Comparison of ENCODE assay signal across 26 cellular contexts in the genomic region with DNA sequence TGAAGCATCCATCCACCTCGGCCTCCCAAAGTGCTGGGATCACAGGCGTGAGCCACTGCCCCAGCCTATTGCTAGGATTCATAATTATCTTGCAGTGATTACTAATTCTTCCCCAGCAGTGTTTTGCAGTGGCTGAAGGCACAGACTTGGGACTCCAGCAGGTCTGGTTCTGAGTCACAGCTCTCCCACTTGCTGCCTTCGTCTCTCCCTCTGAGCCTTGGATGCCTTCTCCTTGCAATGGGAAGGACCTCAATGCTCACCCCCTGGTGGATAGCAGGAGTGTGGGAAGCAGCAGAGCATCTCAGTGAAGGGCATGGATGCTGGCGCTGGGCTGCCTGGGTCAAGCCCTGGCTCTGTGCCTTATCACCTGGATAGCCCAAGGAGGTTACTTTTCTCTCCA. TPM values are rescaled to one million over a fixed set of nuclear protein-coding genes. Genes with fewer than 3 reads are reported as not detected.
DNase-seq lines count a peak whose midpoint lies in the region; ATAC-seq and TF ChIP-seq lines count a peak whose summit lies in the region.
"Had no signal": no experiment of that assay in that cellular context is flagged by ENCODE, and none has a peak within 500 bp of the region (broad histone marks: within the 10 kb centered on the region; RNA-seq: fewer than 3 reads in every experiment).

No MANE protein-coding gene starts in this region.

- no peak overlapping the region for H3K27ac Mint-ChIP-seq in GM23338
- H3K27ac Mint-ChIP-seq: activated naive CD4-positive, alpha-beta T cell treated with anti-CD3 and anti-CD28 coated beads, Interleukin-2, amount 50 U/mL, for 24 hours; activated T-cell treated with anti-CD3 and anti-CD28 coated beads, Interleukin-2, amount 50 U/mL, for 72 hours; CD4-positive, alpha-beta memory T cell; stimulated activated naive B cell treated with anti-CD40 and anti-IgM and Interleukin-4, amounts not matched to agents 10 μg/mL and 1 μg/mL and 100 μg/mL, for 72 hours had no signal

- H3K27ac ChIP-seq in GM23338 (ENCODE audit: low read depth) = no peak overlapping the region
- H3K27ac ChIP-seq: ascending aorta, esophagus squamous epithelium, HL-60, neutrophil, testis had no signal

- no peaks in the 10 kb centered on the region; the same call in 1 of the 2 replicates for H4K20me1 ChIP-seq in GM23338 (replicated peaks; ENCODE audit: insufficient read depth)

- no peaks in the 10 kb centered on the region for H3K4me1 ChIP-seq in GM23338 (ENCODE audit: insufficient read depth)

- H3K4me1 Mint-ChIP-seq in GM23338 = no peaks in the 10 kb centered on the region
- H3K4me1 Mint-ChIP-seq: activated naive CD4-positive, alpha-beta T cell treated with anti-CD3 and anti-CD28 coated beads, Interleukin-2, amount 50 U/mL, for 24 hours had no signal

- TF ChIP-seq CTCF in GM23338 (conservative IDR thresholded peaks at IDR 0.05; ENCODE audit: low read depth in 2 of 2) (peak in 1 of 2 experiments; percentile 29; a peak in 1 of 4 replicates), choroid plexus epithelial cell (conservative IDR thresholded peaks at IDR 0.05; ENCODE audit: low read depth, low read length) (peak; percentile 11)

- no peaks in the 10 kb centered on the region for H3K79me2 ChIP-seq in GM23338 (replicated peaks; ENCODE audit: insufficient read depth)

- H3K36me3 Mint-ChIP-seq in GM23338 (ENCODE audit: low read depth) = no peaks in the 10 kb centered on the region
- H3K36me3 Mint-ChIP-seq: CD4-positive, alpha-beta memory T cell; stimulated activated naive B cell treated with anti-CD40 and anti-IgM and Interleukin-4, amounts not matched to agents 10 μg/mL and 1 μg/mL and 100 μg/mL, for 72 hours had no signal

- H3K4me2 ChIP-seq in GM23338 = no peak overlapping the region

- peaks cover 13% of the 10 kb centered on the region for H3K27me3 Mint-ChIP-seq in GM23338 (ENCODE audit: insufficient read depth, low read depth, poor library complexity)
- H3K27me3 Mint-ChIP-seq: activated naive CD4-positive, alpha-beta T cell treated with anti-CD3 and anti-CD28 coated beads, Interleukin-2, amount 50 U/mL, for 24 hours had no signal

- H2AFZ ChIP-seq in GM23338 = no peak overlapping the region

- no peak overlapping the region for H3K4me3 Mint-ChIP-seq in GM23338
- H3K4me3 Mint-ChIP-seq: activated naive CD4-positive, alpha-beta T cell treated with anti-CD3 and anti-CD28 coated beads, Interleukin-2, amount 50 U/mL, for 24 hours; activated T-cell treated with anti-CD3 and anti-CD28 coated beads, Interleukin-2, amount 50 U/mL, for 72 hours; CD4-positive, alpha-beta memory T cell; stimulated activated naive B cell treated with anti-CD40 and anti-IgM and Interleukin-4, amounts not matched to agents 10 μg/mL and 1 μg/mL and 100 μg/mL, for 72 hours had no signal

- no peaks in the 10 kb centered on the region for H3K36me3 ChIP-seq in GM23338 (ENCODE audit: insufficient read depth)
- H3K36me3 ChIP-seq: ascending aorta, esophagus squamous epithelium, neutrophil had no signal

- H3K9me2 ChIP-seq in GM23338 (ENCODE audit: insufficient read depth) = no peaks in the 10 kb centered on the region

- H3K4me3 ChIP-seq in GM23338 (no peak overlapping the region), choroid plexus epithelial cell (ENCODE audit: low read depth, low read length) (no peak overlapping the region)
- H3K4me3 ChIP-seq: ascending aorta, esophagus squamous epithelium, GM12878, testis had no signal

- DNase-seq in GM23338 (ENCODE audit: low spot score) (peak; percentile 42), LHCN-M2 (ENCODE audit: low read depth) (peak; percentile 8), choroid plexus epithelial cell (ENCODE audit: low read depth) (no peak), pons (ENCODE audit: low spot score) (peak; percentile 15), NOMO-1 treated with dmso at 0.1 percent for 144 hours (lab: John Stamatoyannopoulos, UW; ENCODE audit: unreplicated experiment) (no peak)
- no peak for DNase-seq in activated effector memory CD4-positive, alpha-beta T cell treated with Interleukin-2 at 50 U/mL for 16 hours
- DNase-seq in stimulated activated naive CD4-positive, alpha-beta T cell (lab: John Stamatoyannopoulos, UW) = no peak
- DNase-seq: activated CD4-positive, alpha-beta T cell treated with anti-CD3 and anti-CD28 coated beads for 1 hour; activated CD8-positive, alpha-beta memory T cell treated with anti-CD3 and anti-CD28 coated beads for 24 hours; activated T-cell treated with anti-CD3 and anti-CD28 coated beads, Interleukin-2, amount 50 U/mL, for 72 hours; CD4-positive, alpha-beta memory T cell; cerebellar nuclear complex; DMS153; esophagus squamous epithelium; MM.1S; NCI-H1417 treated with DMSO at 0.1 percent for 48 hours; NCI-H524; small intestine; stimulated activated naive B cell treated with anti-CD40 and anti-IgM and Interleukin-4, amounts not matched to agents 10 μg/mL and 1 μg/mL and 100 μg/mL, for 72 hours; testis had no signal

- H3K27me3 ChIP-seq in GM23338 (ENCODE audit: insufficient read depth) = no peaks in the 10 kb centered on the region
- H3K27me3 ChIP-seq: ascending aorta, testis had no signal

- no peaks in the 10 kb centered on the region for H3F3A ChIP-seq in GM23338 (replicated peaks; ENCODE audit: low read depth)

- ATAC-seq in GM23338 = peak; percentile 53
- ATAC-seq: activated T-cell treated with anti-CD3 and anti-CD28 coated beads, Interleukin-2, amount 50 U/mL, for 72 hours; GM12878; Right ventricle myocardium inferior; stimulated activated naive B cell treated with anti-CD40 and anti-IgM and Interleukin-4, amounts not matched to agents 10 μg/mL and 1 μg/mL and 100 μg/mL, for 72 hours had no signal

- H3K9me3 Mint-ChIP-seq in GM23338 = no peaks in the 10 kb centered on the region
- H3K9me3 Mint-ChIP-seq: activated naive CD4-positive, alpha-beta T cell treated with anti-CD3 and anti-CD28 coated beads, Interleukin-2, amount 50 U/mL, for 24 hours; activated T-cell treated with anti-CD3 and anti-CD28 coated beads, Interleukin-2, amount 50 U/mL, for 72 hours; stimulated activated naive B cell treated with anti-CD40 and anti-IgM and Interleukin-4, amounts not matched to agents 10 μg/mL and 1 μg/mL and 100 μg/mL, for 72 hours had no signal

TF ChIP-seq in GM23338, 12 proteins besides CTCF, POLR2A, EP300 and RAD21 (continues in another document):
- no peak for TF ChIP-seq POLR2AphosphoS5 (IDR thresholded peaks at IDR 0.05; ENCODE audit: low read depth)
- TF ChIP-seq, protein P1, sequence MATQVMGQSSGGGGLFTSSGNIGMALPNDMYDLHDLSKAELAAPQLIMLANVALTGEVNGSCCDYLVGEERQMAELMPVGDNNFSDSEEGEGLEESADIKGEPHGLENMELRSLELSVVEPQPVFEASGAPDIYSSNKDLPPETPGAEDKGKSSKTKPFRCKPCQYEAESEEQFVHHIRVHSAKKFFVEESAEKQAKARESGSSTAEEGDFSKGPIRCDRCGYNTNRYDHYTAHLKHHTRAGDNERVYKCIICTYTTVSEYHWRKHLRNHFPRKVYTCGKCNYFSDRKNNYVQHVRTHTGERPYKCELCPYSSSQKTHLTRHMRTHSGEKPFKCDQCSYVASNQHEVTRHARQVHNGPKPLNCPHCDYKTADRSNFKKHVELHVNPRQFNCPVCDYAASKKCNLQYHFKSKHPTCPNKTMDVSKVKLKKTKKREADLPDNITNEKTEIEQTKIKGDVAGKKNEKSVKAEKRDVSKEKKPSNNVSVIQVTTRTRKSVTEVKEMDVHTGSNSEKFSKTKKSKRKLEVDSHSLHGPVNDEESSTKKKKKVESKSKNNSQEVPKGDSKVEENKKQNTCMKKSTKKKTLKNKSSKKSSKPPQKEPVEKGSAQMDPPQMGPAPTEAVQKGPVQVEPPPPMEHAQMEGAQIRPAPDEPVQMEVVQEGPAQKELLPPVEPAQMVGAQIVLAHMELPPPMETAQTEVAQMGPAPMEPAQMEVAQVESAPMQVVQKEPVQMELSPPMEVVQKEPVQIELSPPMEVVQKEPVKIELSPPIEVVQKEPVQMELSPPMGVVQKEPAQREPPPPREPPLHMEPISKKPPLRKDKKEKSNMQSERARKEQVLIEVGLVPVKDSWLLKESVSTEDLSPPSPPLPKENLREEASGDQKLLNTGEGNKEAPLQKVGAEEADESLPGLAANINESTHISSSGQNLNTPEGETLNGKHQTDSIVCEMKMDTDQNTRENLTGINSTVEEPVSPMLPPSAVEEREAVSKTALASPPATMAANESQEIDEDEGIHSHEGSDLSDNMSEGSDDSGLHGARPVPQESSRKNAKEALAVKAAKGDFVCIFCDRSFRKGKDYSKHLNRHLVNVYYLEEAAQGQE (IDR thresholded peaks at IDR 0.05; ENCODE audit: unreplicated experiment) = no peak

RNA-seq across cellular contexts. Expression of a gene that starts 37.6 kb away (rescaled TPM):
- total RNA-seq in GM23338 (2014; rRNA removed; shearing (Covaris generic)) = 60.0 and 63.2 TPM in 2 replicates
- polyA plus RNA-seq in GM23338 (2016; fragmentation: Nextera tagmentation; extraction: Ambion mirVana) = 69.8 and 74.6 TPM in 2 replicates
- total RNA-seq in LHCN-M2 (2014; rRNA removed) = 63.5 and 85.6 TPM in 2 replicates
- 89.2 TPM for polyA plus RNA-seq in LHCN-M2 (2012)

Comparison
In these comparisons a context has a peak if more than half of its experiments do, and no peak if none do; other contexts are left out.
1. DNase-seq: peak in GM23338 (single experiment), LHCN-M2 (single experiment) and pons (single experiment); none in choroid plexus epithelial cell (single experiment), activated effector memory CD4-positive, alpha-beta T cell treated with Interleukin-2 at 50 U/mL for 16 hours (single experiment), stimulated activated naive CD4-positive, alpha-beta T cell (0 of 6) and NOMO-1 treated with dmso at 0.1 percent for 144 hours (single experiment).